7 cellular contexts compared by ENCODE assay signal in genomic region chr7:13241416-13241815, GRCh38.
"Had no signal": no experiment of that assay in that cellular context is flagged by ENCODE, and none has a peak within 500 bp of the region (broad histone marks: within the 10 kb centered on the region; RNA-seq: fewer than 3 reads in every experiment).

No MANE protein-coding gene starts in this region.

- H3K4me1 ChIP-seq: HAP-1 had no signal

- H3K4me3 Mint-ChIP-seq: GM23338 had no signal

- H3K4me2 ChIP-seq: GM23338 had no signal

- H3K36me3 ChIP-seq: HAP-1 had no signal

- FAIRE-seq: H1, HTR-8/SVneo, K562 had no signal

- H3K9me3 ChIP-seq: HAP-1 had no signal

- DNase-seq: H7, IMR-90 had no signal

- H3K4me3 ChIP-seq: GM23338, HAP-1, K562 had no signal

- H3K9me3 Mint-ChIP-seq: GM23338 had no signal

- H3K27ac Mint-ChIP-seq: GM23338 had no signal
